In the genomic region with DNA sequence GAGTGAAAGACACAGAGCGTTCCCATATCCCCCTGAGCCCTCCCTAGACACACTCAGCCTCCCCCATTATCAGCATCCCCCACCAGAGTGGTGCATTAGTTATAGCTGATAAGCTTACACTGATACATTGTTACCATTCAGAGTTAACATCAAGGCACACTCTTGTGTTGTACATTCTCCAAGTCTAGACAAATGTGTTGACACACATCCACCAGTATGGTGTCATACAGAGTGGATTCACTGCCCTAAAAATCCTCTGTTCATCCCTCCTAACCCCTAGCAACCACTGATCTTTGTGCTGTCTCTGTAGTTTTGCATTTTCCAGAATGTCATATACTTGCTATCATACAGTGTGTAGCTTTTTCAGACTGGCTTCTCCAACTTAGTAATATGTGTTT, we compare ENCODE assay signal across 11 cellular contexts.
DNase-seq lines count a peak whose midpoint lies in the region; ATAC-seq, FAIRE-seq and TF ChIP-seq lines count a peak whose summit lies in the region.
"Had no signal": no experiment of that assay in that cellular context is flagged by ENCODE, and none has a peak within 500 bp of the region (broad histone marks: within the 10 kb centered on the region; RNA-seq: fewer than 3 reads in every experiment).

No MANE protein-coding gene starts in this region.

- peak overlapping the region; percentile 4 for H3K27ac Mint-ChIP-seq in T-helper 1 cell treated with Interleukin-12 subunit alpha and Interleukin-12 subunit beta and Interleukin-4 antibody, amounts not matched to agents 30 μg/mL and 1 μg/mL, for 36 hours
- H3K27ac Mint-ChIP-seq in activated naive CD8-positive, alpha-beta T cell treated with anti-CD3 and anti-CD28 coated beads, Interleukin-2, amount 10 ng/mL, durations not matched to agents 7 days and 5 days = peak overlapping the region; percentile 79

- H3K4me1 ChIP-seq in kidney (ENCODE audit: control insufficient read depth in 1 of 2, insufficient read depth in 1 of 2, low read depth in 1 of 2, low read length in 2 of 2) (no peaks in the 10 kb centered on the region), subcutaneous abdominal adipose tissue (ENCODE audit: control insufficient read depth in 5 of 5, insufficient read depth in 5 of 5, low read length in 5 of 5) (peaks cover 0 to 5% (median 0%) of the 10 kb centered on the region in 5 donors)

- no peak for TF ChIP-seq CTCF in kidney (IDR thresholded peaks at IDR 0.05; ENCODE audit: borderline replicate concordance, extremely low read depth, insufficient read depth)

- H3K9me3 Mint-ChIP-seq in T-helper 1 cell treated with Interleukin-12 subunit alpha and Interleukin-12 subunit beta and Interleukin-4 antibody, amounts not matched to agents 30 μg/mL and 1 μg/mL, for 36 hours = no peaks in the 10 kb centered on the region
- no peaks in the 10 kb centered on the region for H3K9me3 Mint-ChIP-seq in activated naive CD8-positive, alpha-beta T cell treated with anti-CD3 and anti-CD28 coated beads, Interleukin-2, amount 10 ng/mL, durations not matched to agents 7 days and 5 days

- H3K4me1 Mint-ChIP-seq in T-helper 1 cell treated with Interleukin-12 subunit alpha and Interleukin-12 subunit beta and Interleukin-4 antibody, amounts not matched to agents 30 μg/mL and 1 μg/mL, for 36 hours (ENCODE audit: low read depth) = peaks cover 2% of the 10 kb centered on the region
- H3K4me1 Mint-ChIP-seq in activated naive CD8-positive, alpha-beta T cell treated with anti-CD3 and anti-CD28 coated beads, Interleukin-2, amount 10 ng/mL, durations not matched to agents 7 days and 5 days = no peaks in the 10 kb centered on the region

- H3K9me3 ChIP-seq in kidney (ENCODE audit: control insufficient read depth in 1 of 2, low read length in 2 of 2) (no peaks in the 10 kb centered on the region), subcutaneous abdominal adipose tissue (ENCODE audit: control insufficient read depth in 5 of 5, low read length in 5 of 5) (no peaks in the 10 kb centered on the region)

- POLR2A ChIA-PET in activated naive CD8-positive, alpha-beta T cell treated with anti-CD3 and anti-CD28 coated beads, Interleukin-2, amount 10 ng/mL, durations not matched to agents 7 days and 5 days (lab: Charles Lee) = interaction anchor here (1.2 kb wide), 1 partner anchor 9 kb away, joined by 3 read pairs; no protein-coding TSS in a partner anchor

- no peaks in the 10 kb centered on the region for H3K27me3 ChIP-seq in subcutaneous abdominal adipose tissue (ENCODE audit: control insufficient read depth in 5 of 5, insufficient read depth in 4 of 5, low read length in 5 of 5)

- no peak overlapping the region for H3K4me3 Mint-ChIP-seq in T-helper 1 cell treated with Interleukin-12 subunit alpha and Interleukin-12 subunit beta and Interleukin-4 antibody, amounts not matched to agents 30 μg/mL and 1 μg/mL, for 36 hours
- no peak overlapping the region for H3K4me3 Mint-ChIP-seq in activated naive CD8-positive, alpha-beta T cell treated with anti-CD3 and anti-CD28 coated beads, Interleukin-2, amount 10 ng/mL, durations not matched to agents 7 days and 5 days
- H3K4me3 Mint-ChIP-seq: neural crest cell had no signal

- H3K9ac ChIP-seq in kidney (ENCODE audit: low read length in 2 of 2) (no peak overlapping the region), subcutaneous abdominal adipose tissue (ENCODE audit: low read length in 5 of 5) (no peak overlapping the region)

- DNase-seq in T-helper 1 cell (no peak), kidney (no peak), NCI-H2196 (lab: John Stamatoyannopoulos, UW; ENCODE audit: unreplicated experiment) (no peak), NCI-H510A (lab: John Stamatoyannopoulos, UW) (no peak), GDM1 (lab: John Stamatoyannopoulos, UW) (no peak)
- DNase-seq in activated naive CD8-positive, alpha-beta T cell treated with anti-CD3 and anti-CD28 coated beads, Interleukin-2, amount 10 ng/mL, durations not matched to agents 7 days and 5 days = no peak

- H3K36me3 ChIP-seq in kidney (ENCODE audit: control insufficient read depth in 1 of 2, insufficient read depth in 2 of 2, low read length in 2 of 2) = peaks cover 0 to 3% of the 10 kb centered on the region in 2 donors
- H3K36me3 ChIP-seq in subcutaneous abdominal adipose tissue (ENCODE audit: control insufficient read depth in 5 of 5, insufficient read depth in 5 of 5, low read length in 5 of 5) = no peaks in the 10 kb centered on the region

- H3K27ac ChIP-seq in kidney (ENCODE audit: low read depth in 2 of 2, low read length in 2 of 2) = peak overlapping the region; percentile 63 to 80
- peak overlapping the region; percentile 17 for H3K27ac ChIP-seq in subcutaneous abdominal adipose tissue (ENCODE audit: low read depth, low read length)
- H3K27ac ChIP-seq: 22Rv1 had no signal

- no peak for ATAC-seq in activated naive CD8-positive, alpha-beta T cell treated with anti-CD3 and anti-CD28 coated beads, Interleukin-2, amount 10 ng/mL, durations not matched to agents 7 days and 5 days (ENCODE audit: low read depth)

- no peaks in the 10 kb centered on the region for H3K27me3 Mint-ChIP-seq in T-helper 1 cell treated with Interleukin-12 subunit alpha and Interleukin-12 subunit beta and Interleukin-4 antibody, amounts not matched to agents 30 μg/mL and 1 μg/mL, for 36 hours (ENCODE audit: low read depth)
- H3K27me3 Mint-ChIP-seq in activated naive CD8-positive, alpha-beta T cell treated with anti-CD3 and anti-CD28 coated beads, Interleukin-2, amount 10 ng/mL, durations not matched to agents 7 days and 5 days = peaks cover 3% of the 10 kb centered on the region

- intact Hi-C loops in kidney (cut with DNase I) = no loop called here

- H3K36me3 Mint-ChIP-seq in T-helper 1 cell treated with Interleukin-12 subunit alpha and Interleukin-12 subunit beta and Interleukin-4 antibody, amounts not matched to agents 30 μg/mL and 1 μg/mL, for 36 hours (ENCODE audit: low read depth) = no peaks in the 10 kb centered on the region
- peaks cover 2% of the 10 kb centered on the region for H3K36me3 Mint-ChIP-seq in activated naive CD8-positive, alpha-beta T cell treated with anti-CD3 and anti-CD28 coated beads, Interleukin-2, amount 10 ng/mL, durations not matched to agents 7 days and 5 days

- H3K4me3 ChIP-seq in kidney (ENCODE audit: low read length in 2 of 2) = no peak overlapping the region
- H3K4me3 ChIP-seq in subcutaneous abdominal adipose tissue (ENCODE audit: low read depth in 1 of 5, low read length in 5 of 5) = no peak overlapping the region

- FAIRE-seq in kidney (lab: Jason Lieb, UNC) = no peak
- FAIRE-seq: endometrium had no signal
